1 cellular context compared by ENCODE assay signal in genomic region chr1:53835491-53835890, GRCh38.
TF ChIP-seq lines count a peak whose summit lies in the region.

No MANE protein-coding gene starts in this region.

TF ChIP-seq in HepG2, 621 proteins besides CTCF, POLR2A, EP300 and RAD21:
- TF ChIP-seq ZNF530 (CRISPR knock-in tag; IDR thresholded peaks at IDR 0.05; ENCODE audit: low read depth): no peak
- TF ChIP-seq KLF15 (CRISPR knock-in tag; IDR thresholded peaks at IDR 0.05; ENCODE audit: borderline replicate concordance): no peak
- TF ChIP-seq ZFP36 (IDR thresholded peaks at IDR 0.05; ENCODE audit: borderline replicate concordance, low read depth, low read length, partially characterized antibody): no peak
- no peak for TF ChIP-seq FUBP1 (CRISPR knock-in tag; IDR thresholded peaks at IDR 0.05; ENCODE audit: borderline replicate concordance)
